ENCODE assay signal across 8 cellular contexts in the genomic region with DNA sequence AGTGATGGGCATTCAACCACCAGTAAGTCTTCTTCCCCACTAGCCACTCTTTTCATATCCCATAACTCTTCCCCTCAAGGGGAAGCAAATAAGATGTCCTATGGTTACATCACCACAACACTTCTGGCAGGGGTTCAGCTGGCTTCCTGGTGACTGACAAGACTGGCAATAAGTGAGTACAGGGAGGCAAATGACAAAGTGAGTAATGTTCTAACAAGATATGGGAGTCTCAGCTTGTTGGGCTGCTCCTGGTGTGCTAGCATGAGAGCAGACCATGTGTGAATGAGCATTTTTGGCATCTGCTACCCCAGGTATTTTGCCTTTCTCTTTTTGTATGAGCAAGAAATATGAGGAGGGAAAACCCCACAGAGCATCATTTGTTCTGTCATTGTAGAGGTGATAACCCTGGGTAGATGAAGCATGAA. TPM values are rescaled to one million over a fixed set of nuclear protein-coding genes. Genes with fewer than 3 reads are reported as not detected.
A peak's percentile ranks its signal among the peaks of the same experiment; 100 is the strongest.
DNase-seq lines count a peak whose midpoint lies in the region; ATAC-seq, FAIRE-seq and TF ChIP-seq lines count a peak whose summit lies in the region.

No MANE protein-coding gene starts in this region.

- DNase-seq in GM18507 (ENCODE audit: extremely low spot score, insufficient read length, low read depth) (no peak), NCI-H446 (lab: John Stamatoyannopoulos, UW) (peak; percentile 72 to 79), left lung (peak in 1 of 2 donors; percentile 53), inferior parietal cortex (ENCODE audit: extremely low spot score) (no peak), T1000 (lab: John Stamatoyannopoulos, UW) (no peak)
- DNase-seq in activated T-cell treated with anti-CD3 and anti-CD28 coated beads, Interleukin-2, amount 50 U/mL, for 1 hour, result peak; percentile 29
- no peak for DNase-seq in activated CD4-positive, CD25-positive, alpha-beta regulatory T cell (lab: John Stamatoyannopoulos, UW)

- H3K4me3 ChIP-seq in left lung, result no peak overlapping the region

- no peak for TF ChIP-seq CTCF in left lung (IDR thresholded peaks at IDR 0.05)

- intact Hi-C loops in left lung (cut with DNase I), result no loop called here

- peak; percentile 63 for FAIRE-seq in GM18507 (lab: Jason Lieb, UNC)

- no peak overlapping the region for H3K27ac ChIP-seq in left lung

- no peaks in the 10 kb centered on the region for H3K9me3 ChIP-seq in left lung

- no peaks in the 10 kb centered on the region for H3K27me3 ChIP-seq in left lung

- H3K36me3 ChIP-seq in left lung, result no peaks in the 10 kb centered on the region

- H3K4me1 ChIP-seq in left lung, result peaks cover 0 to 14% of the 10 kb centered on the region in 2 donors

- ATAC-seq in left lung, result peak; percentile 52
- ATAC-seq in GM21723 (IDR thresholded peaks at IDR 0.05; ENCODE audit: unreplicated experiment), result no peak

RNA-seq across cellular contexts. Expression of gene TMIGD1, which starts 9.9 kb away (rescaled TPM):
- not detected for total RNA-seq in left lung

RNA-seq across cellular contexts. Expression of gene BLMH, which starts 32.2 kb away (rescaled TPM):
- total RNA-seq in left lung, result 10 to 100 TPM; 30.0 to 34.8 TPM

RNA-seq across cellular contexts. Expression of gene CPD, which starts 54.8 kb away (rescaled TPM):
- total RNA-seq in left lung, result 100 to 1,000 TPM in 1 of 2 donors, 10 to 100 TPM in 1; 74.4 to 124 TPM

Comparison
In these comparisons a context has a peak if more than half of its experiments do, and no peak if none do; other contexts are left out.
1. DNase-seq: peak in NCI-H446 (2 of 2) and activated T-cell treated with anti-CD3 and anti-CD28 coated beads, Interleukin-2, amount 50 U/mL, for 1 hour (single experiment); none in GM18507 (single experiment), inferior parietal cortex (single experiment), T1000 (single experiment) and activated CD4-positive, CD25-positive, alpha-beta regulatory T cell (0 of 4).